ENCODE assay signal across 13 cellular contexts in the genomic region with DNA sequence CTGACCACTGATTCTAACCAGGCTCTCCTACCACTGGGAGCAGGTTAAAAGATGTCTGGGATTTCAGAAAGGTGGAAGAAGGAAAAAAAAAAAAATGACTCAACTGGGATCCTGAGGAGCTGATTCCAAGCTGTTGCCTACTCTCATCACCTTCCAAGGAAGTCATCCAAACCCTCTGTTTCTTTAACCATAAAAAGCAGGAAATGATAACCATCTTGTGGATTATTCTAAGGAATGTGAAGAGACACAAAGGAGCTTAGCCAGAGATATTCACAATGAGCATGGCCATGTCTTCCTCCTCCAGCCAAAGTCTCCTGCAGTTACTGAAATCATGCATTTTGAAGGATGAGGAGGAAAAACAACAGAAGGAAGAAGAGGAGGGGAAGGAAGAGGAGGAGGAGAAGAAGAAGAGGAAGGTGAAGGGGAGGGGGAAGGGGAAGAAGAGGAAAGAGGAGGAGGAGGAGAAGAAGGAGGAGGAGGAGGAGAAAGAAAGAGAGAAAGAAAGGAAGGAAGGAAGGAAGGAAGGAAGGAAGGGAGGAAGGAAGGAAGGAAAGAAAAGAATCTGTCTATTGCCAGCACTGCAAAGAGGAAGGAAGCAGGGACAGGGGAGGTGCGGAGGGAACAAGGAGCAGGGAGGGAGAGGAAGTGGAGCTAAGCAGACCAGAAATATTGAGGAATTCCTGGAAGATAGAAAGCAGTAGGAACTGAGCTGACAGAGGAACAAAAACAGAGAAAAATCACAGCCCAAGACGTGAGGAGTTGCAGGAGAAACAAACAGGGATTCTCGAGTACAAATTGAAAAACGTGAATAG.
DNase-seq lines count a peak whose midpoint lies in the region; ATAC-seq, FAIRE-seq and TF ChIP-seq lines count a peak whose summit lies in the region.
"Had no signal": no experiment of that assay in that cellular context is flagged by ENCODE, and none has a peak within 500 bp of the region (broad histone marks: within the 10 kb centered on the region; RNA-seq: fewer than 3 reads in every experiment).

No MANE protein-coding gene starts in this region.

- CTCF ChIA-PET in A673 (lab: Charles Lee), result no interaction called here
- CTCF ChIA-PET in CD4-positive, alpha-beta memory T cell (lab: Charles Lee; ENCODE audit: partially characterized antibody), result interaction anchor here (0.7 to 3.1 kb wide), 12 partner anchors 11 to 1072 kb away, joined by 3 to 22 read pairs (median 6); partner anchors contain the start of gene TLE3

- TF ChIP-seq POLR2A in upper lobe of left lung (IDR thresholded peaks at IDR 0.05), result no peak
- no peak for TF ChIP-seq POLR2A in H54 (IDR thresholded peaks at IDR 0.05; ENCODE audit: low read depth, low read length)

- no peaks in the 10 kb centered on the region for H3K9me3 Mint-ChIP-seq in CD4-positive, alpha-beta memory T cell
- H3K9me3 Mint-ChIP-seq in effector memory CD8-positive, alpha-beta T cell, result no peaks in the 10 kb centered on the region

- no peaks in the 10 kb centered on the region for H3K27me3 Mint-ChIP-seq in CD4-positive, alpha-beta memory T cell
- H3K27me3 Mint-ChIP-seq in effector memory CD8-positive, alpha-beta T cell, result no peaks in the 10 kb centered on the region

- intact Hi-C loops in A673 (cut with micrococcal nuclease; ENCODE audit: unreplicated experiment), result no loop called here
- intact Hi-C loops in CD4-positive, alpha-beta memory T cell (cut with micrococcal nuclease), result no loop called here

- ATAC-seq in SK-N-SH treated with all-trans-retinoic acid at 6 μM for 48 hours, result peak; percentile 25; the same call in 1 of the 3 replicates
- no peak for ATAC-seq in effector memory CD8-positive, alpha-beta T cell (replicated peaks)
- ATAC-seq in HG03139 (IDR thresholded peaks at IDR 0.05; ENCODE audit: unreplicated experiment), result no peak
- no peak for ATAC-seq in upper lobe of left lung (ENCODE audit: low FRiP score in 2 of 2)
- ATAC-seq: right cardiac atrium had no signal

- H3K4me1 ChIP-seq in A673 (ENCODE audit: insufficient read depth, low read length, poor library complexity, severe bottlenecking) (peaks cover 27% of the 10 kb centered on the region), upper lobe of left lung (peaks cover 0 to 7% (median 6%) of the 10 kb centered on the region in 4 donors)
- H3K4me1 ChIP-seq in CD4-positive, alpha-beta memory T cell (ENCODE audit: insufficient read depth, low read length), result peaks cover 77% of the 10 kb centered on the region

- FAIRE-seq in RCC 7860 (lab: Jason Lieb, UNC) (no peak), H54 (lab: Jason Lieb, UNC) (no peak)

- H3K9me3 ChIP-seq in A673 (ENCODE audit: low read depth, low read length, poor library complexity, severe bottlenecking) (no peaks in the 10 kb centered on the region), upper lobe of left lung (no peaks in the 10 kb centered on the region)
- no peaks in the 10 kb centered on the region for H3K9me3 ChIP-seq in CD4-positive, alpha-beta memory T cell (ENCODE audit: control insufficient read depth in 1 of 2, low read length in 2 of 2)

- H3K4me1 Mint-ChIP-seq in CD4-positive, alpha-beta memory T cell, result peaks cover 53 to 89% (median 72%) of the 10 kb centered on the region in 4 donors
- peaks cover 42 to 47% of the 10 kb centered on the region in 2 donors for H3K4me1 Mint-ChIP-seq in effector memory CD8-positive, alpha-beta T cell (ENCODE audit: low read depth in 2 of 2)

- H3K27me3 ChIP-seq in A673 (replicated peaks; ENCODE audit: insufficient read depth, low read depth, low read length, poor library complexity) (no peaks in the 10 kb centered on the region), upper lobe of left lung (no peaks in the 10 kb centered on the region)
- no peaks in the 10 kb centered on the region for H3K27me3 ChIP-seq in CD4-positive, alpha-beta memory T cell (ENCODE audit: insufficient read depth, low read length)

- H3K4me3 Mint-ChIP-seq in CD4-positive, alpha-beta memory T cell, result peak overlapping the region; percentile 84 to 95 (median 90)
- peak overlapping the region; percentile 79 to 81 for H3K4me3 Mint-ChIP-seq in effector memory CD8-positive, alpha-beta T cell

- TF ChIP-seq CTCF in A673 (conservative IDR thresholded peaks at IDR 0.05; ENCODE audit: low read depth, low read length) (no peak), upper lobe of left lung (IDR thresholded peaks at IDR 0.05) (no peak)

- DNase-seq in A673 (ENCODE audit: low spot score), result peak; percentile 63
- DNase-seq in CD4-positive, alpha-beta memory T cell, result no peak
- DNase-seq in effector memory CD8-positive, alpha-beta T cell, result no peak
- no peak for DNase-seq in RCC 7860 (ENCODE audit: low spot score)
- DNase-seq in upper lobe of left lung, result no peak
- no peak for DNase-seq in H54 (ENCODE audit: insufficient read length, low spot score)
- DNase-seq: anterior cingulate cortex; Calu3; effector CD4-positive, alpha-beta T cell; right cardiac atrium had no signal

- no peaks in the 10 kb centered on the region for H3K36me3 Mint-ChIP-seq in CD4-positive, alpha-beta memory T cell
- peaks cover 7% of the 10 kb centered on the region for H3K36me3 Mint-ChIP-seq in effector memory CD8-positive, alpha-beta T cell (ENCODE audit: insufficient read depth)

- H3K27ac Mint-ChIP-seq in CD4-positive, alpha-beta memory T cell, result peak overlapping the region; percentile 82 to 95 (median 89)
- H3K27ac Mint-ChIP-seq in effector memory CD8-positive, alpha-beta T cell, result peak overlapping the region; percentile 54 to 86

- H3K36me3 ChIP-seq in A673 (ENCODE audit: insufficient read depth, low read length, poor library complexity, severe bottlenecking) (no peaks in the 10 kb centered on the region), upper lobe of left lung (no peaks in the 10 kb centered on the region)
- no peaks in the 10 kb centered on the region for H3K36me3 ChIP-seq in CD4-positive, alpha-beta memory T cell (ENCODE audit: insufficient read depth, low read length)

- no peak overlapping the region for H3K27ac ChIP-seq in A673 (ENCODE audit: low read depth, low read length, poor library complexity, severe bottlenecking)
- H3K27ac ChIP-seq in CD4-positive, alpha-beta memory T cell (ENCODE audit: low read depth, low read length), result no peak overlapping the region
- no peak overlapping the region for H3K27ac ChIP-seq in upper lobe of left lung
- H3K27ac ChIP-seq: KMS-11 had no signal

- H3K4me3 ChIP-seq in A673 (ENCODE audit: low read depth, low read length, poor library complexity, severe bottlenecking) (no peak overlapping the region), upper lobe of left lung (no peak overlapping the region)
- H3K4me3 ChIP-seq in CD4-positive, alpha-beta memory T cell (ENCODE audit: low read length in 2 of 2), result peak overlapping the region; percentile 19 to 53

- WGBS in upper lobe of left lung, 2 donors, result 52 to 59% methylated on average over 4 of the region's 4 CpGs

- TF ChIP-seq EP300 in upper lobe of left lung (IDR thresholded peaks at IDR 0.05), result no peak

- no TSS peak for BruUV-seq in A673 (replicated peaks; lab: Mats Ljungman, UMichigan)

- POLR2A ChIA-PET in A673 (lab: Charles Lee; ENCODE audit: low non-redundant PET), result interaction anchor here (0.6 kb wide), 1 partner anchor 188 kb away, joined by 4 read pairs; no protein-coding TSS in a partner anchor
- POLR2A ChIA-PET in CD4-positive, alpha-beta memory T cell (lab: Charles Lee; ENCODE audit: partially characterized antibody), result interaction anchor here (0.6 to 3.1 kb wide), 14 partner anchors 8 to 1082 kb away, joined by 3 to 20 read pairs (median 7); partner anchors contain the start of gene RPLP1

TF ChIP-seq in SK-N-SH treated with all-trans-retinoic acid at 6 μM for 48 hours, 23 proteins besides CTCF, POLR2A, EP300 and RAD21:
- TF ChIP-seq ISL1 (CRISPR knock-in tag; IDR thresholded peaks at IDR 0.05) (no peak), RARB (CRISPR knock-in tag; IDR thresholded peaks at IDR 0.05) (no peak), CSRNP3 (CRISPR knock-in tag; IDR thresholded peaks at IDR 0.05) (no peak), GLIS3 (CRISPR knock-in tag; IDR thresholded peaks at IDR 0.05) (no peak), ZFP30 (CRISPR knock-in tag; IDR thresholded peaks at IDR 0.05) (no peak)
- TF ChIP-seq, protein P1, sequence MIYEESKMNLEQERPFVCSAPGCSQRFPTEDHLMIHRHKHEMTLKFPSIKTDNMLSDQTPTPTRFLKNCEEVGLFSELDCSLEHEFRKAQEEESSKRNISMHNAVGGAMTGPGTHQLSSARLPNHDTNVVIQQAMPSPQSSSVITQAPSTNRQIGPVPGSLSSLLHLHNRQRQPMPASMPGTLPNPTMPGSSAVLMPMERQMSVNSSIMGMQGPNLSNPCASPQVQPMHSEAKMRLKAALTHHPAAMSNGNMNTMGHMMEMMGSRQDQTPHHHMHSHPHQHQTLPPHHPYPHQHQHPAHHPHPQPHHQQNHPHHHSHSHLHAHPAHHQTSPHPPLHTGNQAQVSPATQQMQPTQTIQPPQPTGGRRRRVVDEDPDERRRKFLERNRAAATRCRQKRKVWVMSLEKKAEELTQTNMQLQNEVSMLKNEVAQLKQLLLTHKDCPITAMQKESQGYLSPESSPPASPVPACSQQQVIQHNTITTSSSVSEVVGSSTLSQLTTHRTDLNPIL (CRISPR knock-in tag; IDR thresholded peaks at IDR 0.05; ENCODE audit: low read depth), result no peak
- TF ChIP-seq, protein P2, sequence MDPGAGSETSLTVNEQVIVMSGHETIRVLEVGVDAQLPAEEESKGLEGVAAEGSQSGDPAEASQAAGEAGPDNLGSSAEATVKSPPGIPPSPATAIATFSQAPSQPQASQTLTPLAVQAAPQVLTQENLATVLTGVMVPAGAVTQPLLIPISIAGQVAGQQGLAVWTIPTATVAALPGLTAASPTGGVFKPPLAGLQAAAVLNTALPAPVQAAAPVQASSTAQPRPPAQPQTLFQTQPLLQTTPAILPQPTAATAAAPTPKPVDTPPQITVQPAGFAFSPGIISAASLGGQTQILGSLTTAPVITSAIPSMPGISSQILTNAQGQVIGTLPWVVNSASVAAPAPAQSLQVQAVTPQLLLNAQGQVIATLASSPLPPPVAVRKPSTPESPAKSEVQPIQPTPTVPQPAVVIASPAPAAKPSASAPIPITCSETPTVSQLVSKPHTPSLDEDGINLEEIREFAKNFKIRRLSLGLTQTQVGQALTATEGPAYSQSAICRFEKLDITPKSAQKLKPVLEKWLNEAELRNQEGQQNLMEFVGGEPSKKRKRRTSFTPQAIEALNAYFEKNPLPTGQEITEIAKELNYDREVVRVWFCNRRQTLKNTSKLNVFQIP (CRISPR knock-in tag; IDR thresholded peaks at IDR 0.05; ENCODE audit: borderline replicate concordance, low read depth), result no peak

Comparison
In these comparisons a context has a peak if more than half of its experiments do, and no peak if none do; other contexts are left out.
1. H3K4me3 ChIP-seq: peak in CD4-positive, alpha-beta memory T cell (2 of 2); none in A673 (single experiment) and upper lobe of left lung (0 of 4).